ENCODE assay signal across 14 cellular contexts in genomic region chr20:62734881-62735280, GRCh38. TPM values are rescaled to one million over a fixed set of nuclear protein-coding genes. Genes with fewer than 3 reads are reported as not detected.
DNase-seq lines count a peak whose midpoint lies in the region; TF ChIP-seq lines count a peak whose summit lies in the region.
"Had no signal": no experiment of that assay in that cellular context is flagged by ENCODE, and none has a peak within 500 bp of the region (broad histone marks: within the 10 kb centered on the region; RNA-seq: fewer than 3 reads in every experiment).

No MANE protein-coding gene starts in this region.

- no peak overlapping the region for H3K9ac ChIP-seq in GM23248

- H3K9me3 Mint-ChIP-seq in activated naive CD4-positive, alpha-beta T cell treated with anti-CD3 and anti-CD28 coated beads, Interleukin-2, amount 10 ng/mL, durations not matched to agents 7 days and 5 days: no peaks in the 10 kb centered on the region

- H3K27me3 ChIP-seq in GM23248 (replicated peaks; ENCODE audit: insufficient read depth): no peaks in the 10 kb centered on the region
- peaks cover 0 to 81% (median 0%) of the 10 kb centered on the region in 4 donors for H3K27me3 ChIP-seq in esophagus squamous epithelium

- peaks cover 84% of the 10 kb centered on the region for H3K27me3 Mint-ChIP-seq in activated naive CD4-positive, alpha-beta T cell treated with anti-CD3 and anti-CD28 coated beads, Interleukin-2, amount 10 ng/mL, durations not matched to agents 7 days and 5 days

- H2AFZ ChIP-seq in GM23248: no peak overlapping the region

- H3K4me2 ChIP-seq in GM23248 (ENCODE audit: unreplicated experiment): no peak overlapping the region
- H3K4me2 ChIP-seq: A549 had no signal

- no peaks in the 10 kb centered on the region for H3K36me3 Mint-ChIP-seq in activated naive CD4-positive, alpha-beta T cell treated with anti-CD3 and anti-CD28 coated beads, Interleukin-2, amount 10 ng/mL, durations not matched to agents 7 days and 5 days

- CTCF ChIA-PET in activated naive CD4-positive, alpha-beta T cell treated with anti-CD3 and anti-CD28 coated beads, Interleukin-2, amount 10 ng/mL, durations not matched to agents 7 days and 5 days (lab: Charles Lee): interaction anchor here (1.0 kb wide), 1 partner anchor 56 kb away, joined by 3 read pairs; no protein-coding TSS in a partner anchor

- H3K4me3 ChIP-seq in NB4 (ENCODE audit: low read depth, low read length) (peak overlapping the region; percentile 41), GM23248 (no peak overlapping the region), esophagus squamous epithelium (no peak overlapping the region)
- H3K4me3 ChIP-seq: A549, SJSA1 had no signal

- H3K36me3 ChIP-seq in GM23248 (ENCODE audit: low read depth) (no peaks in the 10 kb centered on the region), esophagus squamous epithelium (no peaks in the 10 kb centered on the region)
- H3K36me3 ChIP-seq: SJSA1 had no signal

- no peak overlapping the region for H3K27ac ChIP-seq in GM23248
- no peak overlapping the region for H3K27ac ChIP-seq in esophagus squamous epithelium
- H3K27ac ChIP-seq: A549, SJSA1 had no signal

- TF ChIP-seq CTCF in NB4 (IDR thresholded peaks at IDR 0.05; ENCODE audit: low read depth, low read length) (no peak), esophagus squamous epithelium (IDR thresholded peaks at IDR 0.05) (no peak)

- H3K4me1 ChIP-seq in GM23248 (ENCODE audit: insufficient read depth) (peaks cover 9% of the 10 kb centered on the region), esophagus squamous epithelium (peaks cover 0 to 18% (median 9%) of the 10 kb centered on the region in 3 donors)

- peaks cover 53% of the 10 kb centered on the region for H3K4me1 Mint-ChIP-seq in activated naive CD4-positive, alpha-beta T cell treated with anti-CD3 and anti-CD28 coated beads, Interleukin-2, amount 10 ng/mL, durations not matched to agents 7 days and 5 days

- no peaks in the 10 kb centered on the region for H3K9me3 ChIP-seq in GM23248 (ENCODE audit: low read depth)
- H3K9me3 ChIP-seq in esophagus squamous epithelium: no peaks in the 10 kb centered on the region
- H3K9me3 ChIP-seq: A549, SJSA1 had no signal

- WGBS in GM23248 (ENCODE audit: low coverage in 1 of 2, low lambda C conversion rate in 2 of 2, missing lambda C conversion rate in 2 of 2), 2 experiments: 61 to 73% methylated on average over 9 to 15 of the region's 15 CpGs
- 49 to 63% methylated on average over 2 to 12 of the region's 15 CpGs for WGBS in esophagus squamous epithelium, 2 donors

- H3K27ac Mint-ChIP-seq in activated naive CD4-positive, alpha-beta T cell treated with anti-CD3 and anti-CD28 coated beads, Interleukin-2, amount 10 ng/mL, durations not matched to agents 7 days and 5 days: no peak overlapping the region

- H4K20me1 ChIP-seq in GM23248 (ENCODE audit: insufficient read depth): no peaks in the 10 kb centered on the region

- in situ Hi-C loops in GM23248 (cut with MboI): no loop called here

- no peak for TF ChIP-seq POLR2A in NB4 (IDR thresholded peaks at IDR 0.05; ENCODE audit: extremely low read depth, insufficient read length)
- TF ChIP-seq POLR2A in esophagus squamous epithelium (IDR thresholded peaks at IDR 0.05): no peak

- H3K79me2 ChIP-seq in GM23248 (ENCODE audit: insufficient read depth): no peaks in the 10 kb centered on the region

- H3K4me3 Mint-ChIP-seq in activated naive CD4-positive, alpha-beta T cell treated with anti-CD3 and anti-CD28 coated beads, Interleukin-2, amount 10 ng/mL, durations not matched to agents 7 days and 5 days: no peak overlapping the region

- intact Hi-C loops in cardiac septum (cut with DNase I): no loop called here
- intact Hi-C loops in posterior vena cava (cut with DNase I): no loop called here
- intact Hi-C loops in esophagus squamous epithelium (cut with DNase I): no loop called here

- H3F3A ChIP-seq in GM23248 (ENCODE audit: insufficient read depth): peaks cover 11% of the 10 kb centered on the region; the same call in 1 of the 2 replicates

- no peaks in the 10 kb centered on the region for H3K9me2 ChIP-seq in GM23248 (ENCODE audit: insufficient read depth)

- peak; percentile 16 for DNase-seq in activated naive CD4-positive, alpha-beta T cell treated with anti-CD3 and anti-CD28 coated beads, Interleukin-2, amount 10 ng/mL, durations not matched to agents 7 days and 5 days
- no peak for DNase-seq in activated naive CD4-positive, alpha-beta T cell (lab: John Stamatoyannopoulos, UW)
- peak; percentile 90 for DNase-seq in NB4 (ENCODE audit: low read depth)
- DNase-seq in cardiac septum (ENCODE audit: low spot score): peak; percentile 70
- DNase-seq in posterior vena cava (ENCODE audit: low spot score): peak; percentile 69
- DNase-seq in dermis blood vessel endothelial cell: no peak
- DNase-seq in GM23248: no peak
- no peak for DNase-seq in esophagus squamous epithelium (lab: John Stamatoyannopoulos, UW)
- DNase-seq: C1 segment of cervical spinal cord; effector memory CD4-positive, alpha-beta T cell; NCI-H526 treated with DMSO at 0.1 percent for 48 hours had no signal

RNA-seq across cellular contexts. Expression of gene NTSR1, which starts 26.2 kb away (rescaled TPM):
- total RNA-seq in cardiac septum: 0.08 TPM
- total RNA-seq in posterior vena cava: under 1 TPM in 1 of 2 donors, not detected in 1; 0.14 TPM
- 0.05 TPM in 1 of 2 replicates, not detected in the other for total RNA-seq in dermis blood vessel endothelial cell
- total RNA-seq in GM23248 (2014; rRNA removed; shearing (Covaris generic)): not detected in 2 replicates
- not detected in 2 replicates for polyA plus RNA-seq in GM23248 (2016; fragmentation: Nextera tagmentation; extraction: Ambion mirVana)
- under 1 TPM in 2 of 4 donors, not detected in 2; 0.06 to 0.09 TPM for total RNA-seq in esophagus squamous epithelium
- total RNA-seq: esophagus mucosa, SJSA1 had no signal

Comparison
In these comparisons a context has a peak if more than half of its experiments do, and no peak if none do; other contexts are left out.
1. DNase-seq: peak in activated naive CD4-positive, alpha-beta T cell treated with anti-CD3 and anti-CD28 coated beads, Interleukin-2, amount 10 ng/mL, durations not matched to agents 7 days and 5 days (single experiment), NB4 (single experiment), cardiac septum (single experiment) and posterior vena cava (single experiment); none in activated naive CD4-positive, alpha-beta T cell (0 of 4), dermis blood vessel endothelial cell (single experiment), GM23248 (single experiment) and esophagus squamous epithelium (single experiment).